In the genomic region with DNA sequence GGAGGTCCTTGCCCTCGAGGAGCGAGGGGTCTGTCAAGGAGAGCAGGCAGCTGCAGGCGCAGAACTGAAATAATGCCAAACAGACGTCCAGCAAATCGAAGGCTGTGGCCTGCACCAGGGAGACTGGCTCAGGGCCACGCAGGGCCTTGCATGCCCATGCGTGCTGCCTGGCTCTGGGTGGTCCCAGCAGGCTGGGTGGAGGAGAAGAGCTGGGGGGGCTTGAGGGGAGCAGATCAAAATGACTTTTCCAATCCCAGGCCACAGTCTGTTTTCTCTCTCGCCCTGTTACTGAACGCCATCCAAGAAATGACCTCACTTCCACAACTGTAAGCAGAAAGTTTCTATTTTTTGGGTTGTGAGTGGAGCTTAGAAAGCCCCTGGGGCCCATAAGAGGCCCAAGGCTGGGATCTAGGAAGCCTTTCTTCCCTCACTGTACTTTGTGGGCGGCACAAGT, we compare ENCODE assay signal across 18 cellular contexts.
DNase-seq lines count a peak whose midpoint lies in the region; ATAC-seq and TF ChIP-seq lines count a peak whose summit lies in the region.
"Had no signal": no experiment of that assay in that cellular context is flagged by ENCODE, and none has a peak within 500 bp of the region (broad histone marks: within the 10 kb centered on the region; RNA-seq: fewer than 3 reads in every experiment).

No MANE protein-coding gene starts in this region.

- H3K9ac ChIP-seq in neuronal stem cell (ENCODE audit: low read depth, low read length, poor library complexity) = no peak overlapping the region
- H3K9ac ChIP-seq: parathyroid adenoma had no signal

- H2BK12ac ChIP-seq in neuronal stem cell (ENCODE audit: low read length) = no peak overlapping the region

- H3K14ac ChIP-seq in neuronal stem cell (ENCODE audit: low read length) = no peak overlapping the region

- DNase-seq in astrocyte of the spinal cord (ENCODE audit: low read depth, low spot score) (peak; percentile 22), fibroblast of villous mesenchyme (ENCODE audit: low read depth) (peak; percentile 19), neuronal stem cell (ENCODE audit: low spot score) (no peak), tibial artery (peak in 1 of 2 donors; percentile 58), GOT3 (lab: John Stamatoyannopoulos, UW) (no peak), WERI-Rb-1 (no peak), NCI-H345 treated with DMSO at 0.1 percent for 48 hours (lab: John Stamatoyannopoulos, UW; ENCODE audit: unreplicated experiment) (no peak)
- DNase-seq in activated CD8-positive, alpha-beta T cell treated with anti-CD3 and anti-CD28 coated beads for 36 hours = no peak
- DNase-seq: activated CD4-positive, alpha-beta T cell treated with anti-CD3 and anti-CD28 coated beads, Interleukin-2, amount 10 ng/mL, durations not matched to agents 7 days and 5 days; activated T-cell treated with anti-CD3 and anti-CD28 coated beads, Interleukin-2, amount 50 U/mL, for 72 hours; mammary epithelial cell; NCI-H1930; NCI-H774; RPMI8226; stimulated activated CD4-positive, alpha-beta T cell treated with anti-CD3 and anti-CD28 coated beads, Interleukin-2, amount 100 ng/mL, for 48 hours had no signal

- H3K36me3 ChIP-seq in neuronal stem cell (replicated peaks in 1 of 2; ENCODE audit: control insufficient read depth in 2 of 2, insufficient read depth in 2 of 2, low read length in 2 of 2) = peaks cover 34 to 84% of the 10 kb centered on the region in 2 donors
- H3K36me3 ChIP-seq in tibial artery = peaks cover 25 to 42% (median 35%) of the 10 kb centered on the region in 3 donors
- peaks cover 96% of the 10 kb centered on the region for H3K36me3 ChIP-seq in WERI-Rb-1

- H3K27ac ChIP-seq in neuronal stem cell (replicated peaks; ENCODE audit: low read length) (no peak overlapping the region), tibial artery (peak overlapping the region; percentile 55 to 68), WERI-Rb-1 (no peak overlapping the region)
- H3K27ac ChIP-seq: parathyroid adenoma had no signal

- H3K9me3 Mint-ChIP-seq in activated CD8-positive, alpha-beta T cell treated with anti-CD3 and anti-CD28 coated beads for 36 hours = no peaks in the 10 kb centered on the region
- H3K9me3 Mint-ChIP-seq: activated CD4-positive, alpha-beta T cell treated with anti-CD3 and anti-CD28 coated beads, Interleukin-2, amount 10 ng/mL, durations not matched to agents 7 days and 5 days; activated T-cell treated with anti-CD3 and anti-CD28 coated beads, Interleukin-2, amount 50 U/mL, for 72 hours; stimulated activated effector memory CD8-positive, alpha-beta T cell treated with anti-CD3 and anti-CD28 coated beads, Interleukin-12 subunit alpha, Interleukin-12 subunit beta, amount 100 ng/mL, for 72 hours had no signal

- H3K27me3 ChIP-seq in neuronal stem cell (ENCODE audit: control insufficient read depth in 3 of 3, insufficient read depth in 3 of 3, low read depth in 1 of 3, low read length in 3 of 3) (no peaks in the 10 kb centered on the region), tibial artery (no peaks in the 10 kb centered on the region), WERI-Rb-1 (ENCODE audit: insufficient read depth, low read depth, severe bottlenecking) (no peaks in the 10 kb centered on the region)

- H3K4me1 Mint-ChIP-seq in activated CD8-positive, alpha-beta T cell treated with anti-CD3 and anti-CD28 coated beads for 36 hours (ENCODE audit: low read depth) = no peaks in the 10 kb centered on the region
- H3K4me1 Mint-ChIP-seq: activated CD4-positive, alpha-beta T cell treated with anti-CD3 and anti-CD28 coated beads, Interleukin-2, amount 10 ng/mL, durations not matched to agents 7 days and 5 days had no signal

- no peak overlapping the region for H3K4me3 ChIP-seq in astrocyte of the spinal cord (ENCODE audit: low read depth, low read length)
- H3K4me3 ChIP-seq in fibroblast of villous mesenchyme (ENCODE audit: low read depth, low read length) = no peak overlapping the region
- no peak overlapping the region for H3K4me3 ChIP-seq in neuronal stem cell (ENCODE audit: low read length in 2 of 2)
- no peak overlapping the region for H3K4me3 ChIP-seq in tibial artery
- no peak overlapping the region for H3K4me3 ChIP-seq in WERI-Rb-1 (ENCODE audit: low read depth, low read length)
- H3K4me3 ChIP-seq: HAP-1 had no signal

- no peak overlapping the region for H3K4me2 ChIP-seq in neuronal stem cell (ENCODE audit: insufficient read depth, low read length, poor library complexity, severe bottlenecking)

- H2BK120ac ChIP-seq in neuronal stem cell (ENCODE audit: low read depth, low read length) = no peak overlapping the region

- POLR2A ChIA-PET in activated CD8-positive, alpha-beta T cell treated with anti-CD3 and anti-CD28 coated beads for 36 hours (lab: Charles Lee) = no interaction called here

- TF ChIP-seq CTCF in astrocyte of the spinal cord (IDR thresholded peaks at IDR 0.05; ENCODE audit: low read depth, low read length) (no peak), fibroblast of villous mesenchyme (IDR thresholded peaks at IDR 0.05; ENCODE audit: insufficient read depth, low read depth, low read length) (no peak), tibial artery (IDR thresholded peaks at IDR 0.05) (no peak), WERI-Rb-1 (IDR thresholded peaks at IDR 0.05; ENCODE audit: low read depth, low read length) (no peak)
- TF ChIP-seq CTCF in activated CD8-positive, alpha-beta T cell treated with anti-CD3 and anti-CD28 coated beads for 36 hours (IDR thresholded peaks at IDR 0.05) = no peak

- H3K18ac ChIP-seq in neuronal stem cell (ENCODE audit: low read length) = no peak overlapping the region

- H3K79me1 ChIP-seq in neuronal stem cell (ENCODE audit: low read depth, low read length) = peaks cover 13% of the 10 kb centered on the region

- in situ Hi-C loops in astrocyte of the spinal cord (cut with HindIII; ENCODE audit: low sequenced_read_pairs) = no loop called here

- no peak for ATAC-seq in activated CD8-positive, alpha-beta T cell treated with anti-CD3 and anti-CD28 coated beads for 36 hours
- ATAC-seq: activated T-cell treated with anti-CD3 and anti-CD28 coated beads, Interleukin-2, amount 50 U/mL, for 72 hours; stimulated activated effector memory CD8-positive, alpha-beta T cell treated with anti-CD3 and anti-CD28 coated beads, Interleukin-12 subunit alpha, Interleukin-12 subunit beta, amount 100 ng/mL, for 72 hours had no signal

- H3K4me3 Mint-ChIP-seq in activated CD8-positive, alpha-beta T cell treated with anti-CD3 and anti-CD28 coated beads for 36 hours = no peak overlapping the region
- H3K4me3 Mint-ChIP-seq: activated CD4-positive, alpha-beta T cell treated with anti-CD3 and anti-CD28 coated beads, Interleukin-2, amount 10 ng/mL, durations not matched to agents 7 days and 5 days; activated T-cell treated with anti-CD3 and anti-CD28 coated beads, Interleukin-2, amount 50 U/mL, for 72 hours; stimulated activated effector memory CD8-positive, alpha-beta T cell treated with anti-CD3 and anti-CD28 coated beads, Interleukin-12 subunit alpha, Interleukin-12 subunit beta, amount 100 ng/mL, for 72 hours had no signal

- no peak overlapping the region for H4K8ac ChIP-seq in neuronal stem cell (ENCODE audit: low read depth, low read length)

- no peak overlapping the region for H2AFZ ChIP-seq in neuronal stem cell (ENCODE audit: low read length)
- H2AFZ ChIP-seq: parathyroid adenoma had no signal

- no peak overlapping the region for H2AK5ac ChIP-seq in neuronal stem cell (ENCODE audit: low read depth, low read length)

- H3K4me1 ChIP-seq in neuronal stem cell (ENCODE audit: control insufficient read depth in 2 of 2, insufficient read depth in 1 of 2, low read depth in 1 of 2, low read length in 2 of 2) = no peaks in the 10 kb centered on the region
- H3K4me1 ChIP-seq in tibial artery = peaks cover 21 to 77% (median 59%) of the 10 kb centered on the region in 4 donors
- H3K4me1 ChIP-seq: HAP-1 had no signal

- H3K9me3 ChIP-seq in neuronal stem cell (replicated peaks in 1 of 2; ENCODE audit: control insufficient read depth in 2 of 2, insufficient read depth in 1 of 2, low read depth in 1 of 2, low read length in 2 of 2) (peaks cover 0 to 2% of the 10 kb centered on the region in 2 donors), tibial artery (no peaks in the 10 kb centered on the region), WERI-Rb-1 (ENCODE audit: severe bottlenecking) (no peaks in the 10 kb centered on the region)
- H3K9me3 ChIP-seq: HAP-1 had no signal

- H3K27me3 Mint-ChIP-seq in activated CD8-positive, alpha-beta T cell treated with anti-CD3 and anti-CD28 coated beads for 36 hours = no peaks in the 10 kb centered on the region
- H3K27me3 Mint-ChIP-seq: activated CD4-positive, alpha-beta T cell treated with anti-CD3 and anti-CD28 coated beads, Interleukin-2, amount 10 ng/mL, durations not matched to agents 7 days and 5 days had no signal

- CTCF ChIA-PET in activated CD8-positive, alpha-beta T cell treated with anti-CD3 and anti-CD28 coated beads for 36 hours (lab: Charles Lee) = no interaction called here

- WGBS in neuronal stem cell (ENCODE audit: extremely low coverage in 2 of 2, insufficient read length in 2 of 2, insufficient replicate concordance in 1 of 2), 2 donors = no CpG with 5 or more reads among the region's 10 CpGs

- peaks cover 6% of the 10 kb centered on the region for H3K36me3 Mint-ChIP-seq in activated CD8-positive, alpha-beta T cell treated with anti-CD3 and anti-CD28 coated beads for 36 hours (ENCODE audit: low read depth)

- H3K27ac Mint-ChIP-seq in activated CD8-positive, alpha-beta T cell treated with anti-CD3 and anti-CD28 coated beads for 36 hours = no peak overlapping the region
- H3K27ac Mint-ChIP-seq: activated CD4-positive, alpha-beta T cell treated with anti-CD3 and anti-CD28 coated beads, Interleukin-2, amount 10 ng/mL, durations not matched to agents 7 days and 5 days; activated T-cell treated with anti-CD3 and anti-CD28 coated beads, Interleukin-2, amount 50 U/mL, for 72 hours had no signal

- H2BK5ac ChIP-seq in neuronal stem cell (ENCODE audit: low read length) = peak overlapping the region; percentile 44

- no peak overlapping the region for H4K91ac ChIP-seq in neuronal stem cell (ENCODE audit: low read depth, low read length, poor library complexity)

- H3K23ac ChIP-seq in neuronal stem cell (ENCODE audit: low read depth, low read length, poor library complexity) = peak overlapping the region; percentile 57

- intact Hi-C loops in tibial artery (cut with DNase I; ENCODE audit: low total_unique reads) = no loop called here
- intact Hi-C loops in activated CD8-positive, alpha-beta T cell treated with anti-CD3 and anti-CD28 coated beads for 36 hours (cut with micrococcal nuclease) = no loop called here

- no peak overlapping the region for H3K4ac ChIP-seq in neuronal stem cell (ENCODE audit: low read length)

- H2BK15ac ChIP-seq in neuronal stem cell (ENCODE audit: low read length) = no peak overlapping the region

Comparison
In these comparisons a context has a peak if more than half of its experiments do, and no peak if none do; other contexts are left out.
1. DNase-seq: peak in astrocyte of the spinal cord (single experiment) and fibroblast of villous mesenchyme (single experiment); none in neuronal stem cell (single experiment), GOT3 (single experiment), WERI-Rb-1 (single experiment), activated CD8-positive, alpha-beta T cell treated with anti-CD3 and anti-CD28 coated beads for 36 hours (single experiment) and NCI-H345 treated with DMSO at 0.1 percent for 48 hours (single experiment).
2. H3K27ac ChIP-seq: peak in tibial artery (2 of 2); none in neuronal stem cell (single experiment) and WERI-Rb-1 (single experiment).